In the genomic region with DNA sequence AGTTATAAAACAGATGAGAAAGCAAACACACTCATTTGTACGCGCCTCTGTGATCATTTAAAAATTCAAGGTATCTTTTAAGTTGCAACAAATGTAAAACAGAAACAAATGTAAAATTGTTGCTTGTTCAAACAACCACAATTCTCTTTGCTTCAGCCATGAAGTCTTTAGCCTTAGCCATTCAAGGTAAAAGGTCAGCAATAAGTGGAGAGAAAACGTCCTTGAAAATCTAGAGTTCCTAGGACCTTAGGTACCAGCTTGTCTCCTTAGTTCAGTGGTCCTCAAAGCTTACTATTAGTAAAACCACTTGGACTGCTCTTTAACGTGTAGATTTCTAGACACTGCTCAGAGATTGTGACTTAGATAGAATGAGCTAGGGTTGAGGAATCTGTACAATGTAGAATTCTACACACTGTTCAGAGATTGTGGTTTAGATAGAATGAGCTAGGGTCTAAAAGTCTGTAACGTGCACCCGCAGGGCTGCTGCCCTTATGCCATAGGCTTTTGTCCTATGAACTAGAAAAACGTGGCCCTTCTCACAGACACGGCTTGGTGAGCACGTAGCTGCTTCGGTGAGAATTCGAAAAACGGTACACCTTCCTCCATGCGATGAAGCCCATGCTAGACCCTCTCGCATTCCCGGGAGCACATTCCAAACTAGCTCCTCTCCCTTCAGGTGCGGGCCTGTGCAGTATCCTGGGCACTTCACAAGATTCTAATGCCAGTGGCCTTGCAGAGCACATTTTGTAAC, we compare ENCODE assay signal across 7 cellular contexts. TPM values are rescaled to one million over a fixed set of nuclear protein-coding genes. Genes with fewer than 3 reads are reported as not detected.
A peak's percentile ranks its signal among the peaks of the same experiment; 100 is the strongest.
DNase-seq lines count a peak whose midpoint lies in the region; ATAC-seq, FAIRE-seq and TF ChIP-seq lines count a peak whose summit lies in the region.

No MANE protein-coding gene starts in this region.

- peaks cover 55% of the 10 kb centered on the region for H3K4me1 Mint-ChIP-seq in stimulated activated memory B cell treated with anti-CD40 and anti-IgM and Interleukin-4, amounts not matched to agents 10 μg/mL and 1 μg/mL and 100 μg/mL, for 72 hours

- no peaks in the 10 kb centered on the region for H3K9me3 ChIP-seq in SJCRH30 (replicated peaks)
- no peaks in the 10 kb centered on the region for H3K9me3 ChIP-seq in effector memory CD4-positive, alpha-beta T cell (ENCODE audit: control insufficient read depth, low read length)

- no peaks in the 10 kb centered on the region for H3K36me3 Mint-ChIP-seq in stimulated activated memory B cell treated with anti-CD40 and anti-IgM and Interleukin-4, amounts not matched to agents 10 μg/mL and 1 μg/mL and 100 μg/mL, for 72 hours

- H3K27me3 Mint-ChIP-seq in stimulated activated memory B cell treated with anti-CD40 and anti-IgM and Interleukin-4, amounts not matched to agents 10 μg/mL and 1 μg/mL and 100 μg/mL, for 72 hours = no peaks in the 10 kb centered on the region

- peak; percentile 64 for FAIRE-seq in H54 (lab: Jason Lieb, UNC)

- DNase-seq in H54 (ENCODE audit: insufficient read length, low spot score) (peak; percentile 8), SJCRH30 (peak; percentile 23 to 36), epidermal melanocyte (ENCODE audit: insufficient read length, low spot score) (no peak), iPS-NIHi7 (ENCODE audit: extremely low spot score) (no peak), NCI-H2081 treated with DMSO at 0.1 percent for 48 hours (lab: John Stamatoyannopoulos, UW) (no peak)
- no peak for DNase-seq in effector memory CD4-positive, alpha-beta T cell

- H3K27ac Mint-ChIP-seq in stimulated activated memory B cell treated with anti-CD40 and anti-IgM and Interleukin-4, amounts not matched to agents 10 μg/mL and 1 μg/mL and 100 μg/mL, for 72 hours = peak overlapping the region; percentile 96

- no peak for ATAC-seq in stimulated activated memory B cell treated with anti-CD40 and anti-IgM and Interleukin-4, amounts not matched to agents 10 μg/mL and 1 μg/mL and 100 μg/mL, for 72 hours

- no peaks in the 10 kb centered on the region for H3K9me3 Mint-ChIP-seq in stimulated activated memory B cell treated with anti-CD40 and anti-IgM and Interleukin-4, amounts not matched to agents 10 μg/mL and 1 μg/mL and 100 μg/mL, for 72 hours

- peak overlapping the region; percentile 51 for H3K27ac ChIP-seq in SJCRH30
- H3K27ac ChIP-seq in effector memory CD4-positive, alpha-beta T cell (ENCODE audit: insufficient read depth, low read length, poor library complexity, severe bottlenecking) = peak overlapping the region; percentile 65

- H3K4me3 ChIP-seq in SJCRH30 = no peak overlapping the region
- H3K4me3 ChIP-seq in effector memory CD4-positive, alpha-beta T cell (ENCODE audit: insufficient read depth, low read depth, low read length, poor library complexity, severe bottlenecking) = peak overlapping the region; percentile 60

- peaks cover 20% of the 10 kb centered on the region for H3K4me1 ChIP-seq in SJCRH30
- peaks cover 36% of the 10 kb centered on the region for H3K4me1 ChIP-seq in effector memory CD4-positive, alpha-beta T cell (ENCODE audit: control insufficient read depth, insufficient read depth, low read length, poor library complexity, severe bottlenecking)

- H3K36me3 ChIP-seq in SJCRH30 = no peaks in the 10 kb centered on the region
- no peaks in the 10 kb centered on the region for H3K36me3 ChIP-seq in effector memory CD4-positive, alpha-beta T cell (ENCODE audit: control insufficient read depth, insufficient read depth, low read length)

- no peaks in the 10 kb centered on the region for H3K27me3 ChIP-seq in SJCRH30
- no peaks in the 10 kb centered on the region for H3K27me3 ChIP-seq in effector memory CD4-positive, alpha-beta T cell (replicated peaks; ENCODE audit: control insufficient read depth, insufficient read depth, low read length, poor library complexity, severe bottlenecking)

- no peak for TF ChIP-seq POLR2A in H54 (IDR thresholded peaks at IDR 0.05; ENCODE audit: low read depth, low read length)

- H3K4me3 Mint-ChIP-seq in stimulated activated memory B cell treated with anti-CD40 and anti-IgM and Interleukin-4, amounts not matched to agents 10 μg/mL and 1 μg/mL and 100 μg/mL, for 72 hours = peak overlapping the region; percentile 86

RNA-seq across cellular contexts. Expression of gene PLAC8, which starts 1.7 kb away (rescaled TPM):
- 7.8 and 9.5 TPM in 2 replicates for total RNA-seq in SJCRH30 (2014; rRNA removed; shearing (Covaris generic))

Comparison
In these comparisons a context has a peak if more than half of its experiments do, and no peak if none do; other contexts are left out.
1. DNase-seq: peak in H54 (single experiment) and SJCRH30 (2 of 2); none in effector memory CD4-positive, alpha-beta T cell (0 of 3), epidermal melanocyte (single experiment), iPS-NIHi7 (single experiment) and NCI-H2081 treated with DMSO at 0.1 percent for 48 hours (single experiment).